In the genomic region with DNA sequence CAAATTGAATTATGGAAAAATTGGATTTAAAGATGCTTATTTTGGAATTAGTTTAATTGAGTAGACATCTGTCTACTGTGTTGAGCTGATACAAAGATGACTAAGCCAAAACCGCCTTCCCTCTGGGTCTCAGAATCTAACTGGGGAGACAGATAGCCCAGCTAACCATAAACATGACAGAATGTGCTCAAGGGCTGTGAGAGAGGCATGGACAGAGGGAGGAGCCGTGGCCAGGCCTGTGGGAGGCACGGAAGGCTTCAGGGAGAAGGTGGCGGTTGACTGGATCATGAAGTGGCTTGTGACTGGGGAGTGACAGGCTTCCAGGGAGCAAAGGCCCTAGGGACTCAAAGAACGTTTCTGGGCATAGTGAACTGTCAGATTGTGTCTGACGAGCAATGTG, we compare ENCODE assay signal across 23 cellular contexts.
DNase-seq lines count a peak whose midpoint lies in the region; ATAC-seq and TF ChIP-seq lines count a peak whose summit lies in the region.
"Had no signal": no experiment of that assay in that cellular context is flagged by ENCODE, and none has a peak within 500 bp of the region (broad histone marks: within the 10 kb centered on the region; RNA-seq: fewer than 3 reads in every experiment).

No MANE protein-coding gene starts in this region.

- DNase-seq in BE2C (peak; percentile 71), HEK293T (ENCODE audit: extremely low spot score) (peak; percentile 16), RPMI7951 (ENCODE audit: low read depth) (peak; percentile 75), fibroblast of villous mesenchyme (ENCODE audit: low read depth) (peak; percentile 37), GM20000 (ENCODE audit: low spot score) (no peak)
- DNase-seq: activated CD8-positive, alpha-beta memory T cell treated with anti-CD3 and anti-CD28 coated beads, Interleukin-2, amount 50 U/mL, for 4 hours; DMS53; dorsolateral prefrontal cortex; HCEC 1CT; head of caudate nucleus; KBM-7; left lung; naive thymus-derived CD4-positive, alpha-beta T cell; NCI-H1417 treated with DMSO at 0.1 percent for 48 hours; NCI-H526 treated with DMSO at 0.1 percent for 48 hours; stimulated activated CD4-positive, alpha-beta T cell treated with anti-CD3 and anti-CD28 coated beads, Interleukin-4, amount 100 ng/mL, for 1 hour; stimulated activated naive CD4-positive, alpha-beta T cell; T-helper 9 cell had no signal

- ATAC-seq in GM19035 (IDR thresholded peaks at IDR 0.05; ENCODE audit: unreplicated experiment) (no peak), GM21717 (IDR thresholded peaks at IDR 0.05; ENCODE audit: unreplicated experiment) (no peak), GM18858 (IDR thresholded peaks at IDR 0.05; ENCODE audit: unreplicated experiment) (no peak)
- ATAC-seq: left lung; naive thymus-derived CD4-positive, alpha-beta T cell; WTC11 had no signal

- no peaks in the 10 kb centered on the region for H3K9me3 ChIP-seq in BE2C
- H3K9me3 ChIP-seq: ascending aorta, left lung had no signal

- POLR2A ChIA-PET in HEK293T (lab: Yijun Ruan, JAX), result no interaction called here

- TF ChIP-seq CTCF in BE2C (IDR thresholded peaks at IDR 0.05; ENCODE audit: low read depth, low read length) (no peak), fibroblast of villous mesenchyme (IDR thresholded peaks at IDR 0.05; ENCODE audit: insufficient read depth, low read depth, low read length) (no peak), GM20000 (IDR thresholded peaks at IDR 0.05; ENCODE audit: extremely low read depth, missing control alignments) (no peak)

- H3K4me3 ChIP-seq in BE2C (ENCODE audit: low read depth, low read length) (no peak overlapping the region), fibroblast of villous mesenchyme (ENCODE audit: low read depth, low read length) (no peak overlapping the region)
- H3K4me3 ChIP-seq: ascending aorta, dorsolateral prefrontal cortex, left lung had no signal

- H3K36me3 ChIP-seq in BE2C, result no peaks in the 10 kb centered on the region
- H3K36me3 ChIP-seq: ascending aorta, left lung had no signal

- H3K4me1 ChIP-seq in BE2C, result peaks cover 3% of the 10 kb centered on the region
- H3K4me1 ChIP-seq: ascending aorta had no signal

- CTCF ChIA-PET in HEK293T (lab: Yijun Ruan, JAX), result no interaction called here

- H3K27me3 ChIP-seq in BE2C, result no peaks in the 10 kb centered on the region
- H3K27me3 ChIP-seq: ascending aorta, dorsolateral prefrontal cortex, left lung had no signal

TF ChIP-seq in HEK293T, 16 proteins besides CTCF, POLR2A, EP300 and RAD21:
- TF ChIP-seq NFRKB (IDR thresholded peaks at IDR 0.05) (no peak), PKNOX1 (IDR thresholded peaks at IDR 0.05) (peak; percentile 50; the same call in 1 of the 2 replicates)
